In genomic region chr1:57270926-57271698, GRCh38 we compare ENCODE assay signal across 8 cellular contexts.
"Had no signal": no experiment of that assay in that cellular context is flagged by ENCODE, and none has a peak within 500 bp of the region (broad histone marks: within the 10 kb centered on the region; RNA-seq: fewer than 3 reads in every experiment).

No MANE protein-coding gene starts in this region.

- ATAC-seq: body of pancreas; effector memory CD8-positive, alpha-beta T cell; naive thymus-derived CD4-positive, alpha-beta T cell; right cardiac atrium had no signal

- H3K4me3 ChIP-seq: body of pancreas, smooth muscle cell, tibial artery had no signal

- H3K9me3 ChIP-seq: body of pancreas, tibial artery had no signal

- H3K4me1 ChIP-seq: body of pancreas, tibial artery had no signal

- H3K27me3 ChIP-seq: body of pancreas, tibial artery had no signal

- H3K27ac ChIP-seq: body of pancreas, tibial artery had no signal

- DNase-seq: activated T-cell treated with anti-CD3 and anti-CD28 coated beads, Interleukin-2, amount 50 U/mL, for 1 hour; body of pancreas; cerebellar nuclear complex; effector memory CD8-positive, alpha-beta T cell; naive thymus-derived CD4-positive, alpha-beta T cell; right cardiac atrium; tibial artery had no signal

- H3K36me3 ChIP-seq: tibial artery had no signal
